In the genomic region with DNA sequence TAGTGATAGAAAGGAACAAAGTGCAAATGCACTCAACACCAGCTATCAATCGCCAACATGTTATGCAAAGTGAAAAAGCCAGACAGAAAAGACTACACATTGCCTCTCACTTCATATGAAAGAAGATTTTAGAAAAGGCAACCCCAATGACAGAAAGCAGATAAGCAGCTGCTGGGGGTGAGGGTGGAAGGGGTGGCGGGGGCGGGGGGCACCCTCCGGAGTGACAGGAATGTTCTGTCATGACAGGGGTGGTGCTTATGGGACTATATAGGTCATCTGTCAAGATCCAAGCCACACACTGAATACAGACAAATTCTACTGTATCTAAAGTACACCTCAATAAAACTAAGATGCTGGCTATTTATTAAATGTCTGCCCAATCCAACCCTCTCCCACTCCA, we compare ENCODE assay signal across 1 cellular context.
TF ChIP-seq lines count a peak whose summit lies in the region.

No MANE protein-coding gene starts in this region.

TF ChIP-seq in K562, 482 proteins besides CTCF, POLR2A, EP300 and RAD21 (continued from another document):
- TF ChIP-seq, protein P1, sequence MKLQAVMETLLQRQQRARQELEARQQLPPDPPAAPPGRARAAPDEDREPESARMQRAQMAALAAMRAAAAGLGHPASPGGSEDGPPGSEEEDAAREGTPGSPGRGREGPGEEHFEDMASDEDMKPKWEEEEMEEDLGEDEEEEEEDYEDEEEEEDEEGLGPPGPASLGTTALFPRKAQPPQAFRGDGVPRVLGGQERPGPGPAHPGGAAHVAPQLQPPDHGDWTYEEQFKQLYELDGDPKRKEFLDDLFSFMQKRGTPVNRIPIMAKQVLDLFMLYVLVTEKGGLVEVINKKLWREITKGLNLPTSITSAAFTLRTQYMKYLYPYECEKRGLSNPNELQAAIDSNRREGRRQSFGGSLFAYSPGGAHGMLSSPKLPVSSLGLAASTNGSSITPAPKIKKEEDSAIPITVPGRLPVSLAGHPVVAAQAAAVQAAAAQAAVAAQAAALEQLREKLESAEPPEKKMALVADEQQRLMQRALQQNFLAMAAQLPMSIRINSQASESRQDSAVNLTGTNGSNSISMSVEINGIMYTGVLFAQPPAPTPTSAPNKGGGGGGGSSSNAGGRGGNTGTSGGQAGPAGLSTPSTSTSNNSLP (IDR thresholded peaks at IDR 0.05; ENCODE audit: borderline replicate concordance, low read depth, low read length), result no peak
- no peak for TF ChIP-seq RB1 (IDR thresholded peaks at IDR 0.05; ENCODE audit: low read depth)
- TF ChIP-seq, protein P2, sequence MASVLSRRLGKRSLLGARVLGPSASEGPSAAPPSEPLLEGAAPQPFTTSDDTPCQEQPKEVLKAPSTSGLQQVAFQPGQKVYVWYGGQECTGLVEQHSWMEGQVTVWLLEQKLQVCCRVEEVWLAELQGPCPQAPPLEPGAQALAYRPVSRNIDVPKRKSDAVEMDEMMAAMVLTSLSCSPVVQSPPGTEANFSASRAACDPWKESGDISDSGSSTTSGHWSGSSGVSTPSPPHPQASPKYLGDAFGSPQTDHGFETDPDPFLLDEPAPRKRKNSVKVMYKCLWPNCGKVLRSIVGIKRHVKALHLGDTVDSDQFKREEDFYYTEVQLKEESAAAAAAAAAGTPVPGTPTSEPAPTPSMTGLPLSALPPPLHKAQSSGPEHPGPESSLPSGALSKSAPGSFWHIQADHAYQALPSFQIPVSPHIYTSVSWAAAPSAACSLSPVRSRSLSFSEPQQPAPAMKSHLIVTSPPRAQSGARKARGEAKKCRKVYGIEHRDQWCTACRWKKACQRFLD (CRISPR knock-in tag; IDR thresholded peaks at IDR 0.05), result no peak
- no peak for TF ChIP-seq KLF1 (tag; IDR thresholded peaks at IDR 0.05)
